ENCODE assay signal across 6 cellular contexts in genomic region chr10:60155478-60155877, GRCh38.
DNase-seq lines count a peak whose midpoint lies in the region; ATAC-seq and FAIRE-seq lines count a peak whose summit lies in the region.
"Not testable (repeated sequence)": the region's sequence is repeated elsewhere in the genome, so short reads cannot be mapped to it uniquely, and the experiment has no call there.

No MANE protein-coding gene starts in this region.

- FAIRE-seq in small intestine (lab: Jason Lieb, UNC) = not testable (repeated sequence)

- not testable (repeated sequence) for H3K9me3 ChIP-seq in small intestine (ENCODE audit: control insufficient read depth, low read depth)

- 6 to 64% (median 55%) methylated on average over 1 of the region's 1 CpG for WGBS in small intestine, 3 donors

- peak overlapping the region; percentile 21 for H3K27ac ChIP-seq in cingulate gyrus (ENCODE audit: low read depth, low read length)
- not testable (repeated sequence) for H3K27ac ChIP-seq in small intestine (ENCODE audit: low read depth in 1 of 2, low read length in 1 of 2)

- peak; percentile 74 for ATAC-seq in esophagus mucosa

- not testable (repeated sequence) for H3K4me3 ChIP-seq in small intestine (ENCODE audit: low read depth in 1 of 2, low read length in 2 of 2)

- not testable (repeated sequence) for H3K4me1 ChIP-seq in small intestine (ENCODE audit: control insufficient read depth in 2 of 2, insufficient read depth in 1 of 2, low read depth in 1 of 2, low read length in 1 of 2)

- peak; percentile 44 for DNase-seq in DMS 273 (lab: John Stamatoyannopoulos, UW; ENCODE audit: unreplicated experiment)
- peak; percentile 66 for DNase-seq in NCI-H2171 treated with DMSO at 0.1 percent for 48 hours (lab: John Stamatoyannopoulos, UW)
- peak; percentile 53 for DNase-seq in NCI-H82 (lab: John Stamatoyannopoulos, UW)
- peak; percentile 84 for DNase-seq in small intestine

- not testable (repeated sequence) for H3K36me3 ChIP-seq in small intestine (ENCODE audit: control insufficient read depth in 2 of 2, insufficient read depth in 2 of 2, low read length in 2 of 2)

- not testable (repeated sequence) for H3K27me3 ChIP-seq in small intestine (ENCODE audit: control insufficient read depth in 2 of 2, insufficient read depth in 2 of 2, low read length in 2 of 2)
